25 cellular contexts compared by ENCODE assay signal in genomic region chr17:59335685-59336084, GRCh38. TPM values are rescaled to one million over a fixed set of nuclear protein-coding genes. Genes with fewer than 3 reads are reported as not detected.
DNase-seq lines count a peak whose midpoint lies in the region; ATAC-seq and TF ChIP-seq lines count a peak whose summit lies in the region.
"Had no signal": no experiment of that assay in that cellular context is flagged by ENCODE, and none has a peak within 500 bp of the region (broad histone marks: within the 10 kb centered on the region; RNA-seq: fewer than 3 reads in every experiment).

No MANE protein-coding gene starts in this region.

- H3K4me3 ChIP-seq in right atrium auricular region (no peak overlapping the region), endocrine pancreas (ENCODE audit: control insufficient read depth, insufficient read depth, low read length) (peak overlapping the region; percentile 48)
- H3K4me3 ChIP-seq: breast epithelium, SJCRH30, upper lobe of right lung had no signal

- ATAC-seq in left ventricle myocardium superior = no peak
- ATAC-seq in HG02885 (IDR thresholded peaks at IDR 0.05; ENCODE audit: poor library complexity, unreplicated experiment) = no peak
- ATAC-seq in HG02610 (IDR thresholded peaks at IDR 0.05; ENCODE audit: unreplicated experiment) = no peak
- ATAC-seq: activated CD4-positive, CD25-positive, alpha-beta regulatory T cell treated with anti-CD3 and anti-CD28 coated beads, Interleukin-2, amount 50 U/mL, for 24 hours; left colon; naive thymus-derived CD4-positive, alpha-beta T cell; Panc1; sciatic nerve; upper lobe of right lung had no signal

- H3K9ac ChIP-seq in endocrine pancreas (ENCODE audit: control insufficient read depth, insufficient read depth, low read length) = no peak overlapping the region

- H3K9me3 ChIP-seq in right atrium auricular region = no peaks in the 10 kb centered on the region
- H3K9me3 ChIP-seq in endocrine pancreas (ENCODE audit: control insufficient read depth, low read length) = no peaks in the 10 kb centered on the region
- H3K9me3 ChIP-seq: breast epithelium, SJCRH30, upper lobe of right lung had no signal

- peaks cover 0 to 82% of the 10 kb centered on the region in 2 donors for H3K4me1 ChIP-seq in right atrium auricular region
- no peaks in the 10 kb centered on the region for H3K4me1 ChIP-seq in endocrine pancreas (ENCODE audit: control insufficient read depth, insufficient read depth, low read length)

- intact Hi-C loops in left ventricle myocardium superior (cut with micrococcal nuclease) = loop anchor here (10.0 kb wide), 1 partner anchor 89 kb away; no protein-coding TSS in a partner anchor

- H3K27me3 ChIP-seq in right atrium auricular region = no peaks in the 10 kb centered on the region
- H3K27me3 ChIP-seq in endocrine pancreas (ENCODE audit: control insufficient read depth, insufficient read depth, low read length) = no peaks in the 10 kb centered on the region
- H3K27me3 ChIP-seq: breast epithelium, upper lobe of right lung had no signal

- H3K27ac ChIP-seq in right atrium auricular region = peak overlapping the region; percentile 52 to 95
- H3K27ac ChIP-seq: breast epithelium, SJCRH30, upper lobe of right lung had no signal

- no peaks in the 10 kb centered on the region for H3K36me3 ChIP-seq in right atrium auricular region
- no peaks in the 10 kb centered on the region for H3K36me3 ChIP-seq in endocrine pancreas (ENCODE audit: control insufficient read depth, insufficient read depth, low read length)
- H3K36me3 ChIP-seq: breast epithelium, SJCRH30, upper lobe of right lung had no signal

- TF ChIP-seq CTCF in right atrium auricular region (IDR thresholded peaks at IDR 0.05) = no peak

- DNase-seq in right atrium auricular region (ENCODE audit: low spot score) (no peak), left ventricle myocardium superior (no peak), pons (ENCODE audit: low spot score) (peak; percentile 21), dedifferentiated amniotic fluid mesenchymal stem cell (ENCODE audit: extremely low spot score) (no peak), foreskin melanocyte (no peak)
- DNase-seq: activated CD4-positive, alpha-beta memory T cell treated with anti-CD3 and anti-CD28 coated beads for 36 hours; activated gamma-delta T cell treated with Interleukin-2 at 50 U/mL for 16 hours; activated T-cell treated with anti-CD3 and anti-CD28 coated beads for 4 hours; cortex of kidney; EL; Kasumi-1; left colon; naive thymus-derived CD4-positive, alpha-beta T cell; NCI-H1694 treated with DMSO at 0.1 percent for 48 hours; NCI-H2171; NCI-H524 treated with DMSO at 0.1 percent for 48 hours; SJCRH30; upper lobe of right lung had no signal

RNA-seq across cellular contexts. Expression of gene YPEL2, which starts 4.2 kb away (rescaled TPM):
- total RNA-seq in right atrium auricular region (10 to 100 TPM; 28.3 to 34.1 TPM), left ventricle myocardium superior (38.9 TPM)
